ENCODE assay signal across 8 cellular contexts in the genomic region with DNA sequence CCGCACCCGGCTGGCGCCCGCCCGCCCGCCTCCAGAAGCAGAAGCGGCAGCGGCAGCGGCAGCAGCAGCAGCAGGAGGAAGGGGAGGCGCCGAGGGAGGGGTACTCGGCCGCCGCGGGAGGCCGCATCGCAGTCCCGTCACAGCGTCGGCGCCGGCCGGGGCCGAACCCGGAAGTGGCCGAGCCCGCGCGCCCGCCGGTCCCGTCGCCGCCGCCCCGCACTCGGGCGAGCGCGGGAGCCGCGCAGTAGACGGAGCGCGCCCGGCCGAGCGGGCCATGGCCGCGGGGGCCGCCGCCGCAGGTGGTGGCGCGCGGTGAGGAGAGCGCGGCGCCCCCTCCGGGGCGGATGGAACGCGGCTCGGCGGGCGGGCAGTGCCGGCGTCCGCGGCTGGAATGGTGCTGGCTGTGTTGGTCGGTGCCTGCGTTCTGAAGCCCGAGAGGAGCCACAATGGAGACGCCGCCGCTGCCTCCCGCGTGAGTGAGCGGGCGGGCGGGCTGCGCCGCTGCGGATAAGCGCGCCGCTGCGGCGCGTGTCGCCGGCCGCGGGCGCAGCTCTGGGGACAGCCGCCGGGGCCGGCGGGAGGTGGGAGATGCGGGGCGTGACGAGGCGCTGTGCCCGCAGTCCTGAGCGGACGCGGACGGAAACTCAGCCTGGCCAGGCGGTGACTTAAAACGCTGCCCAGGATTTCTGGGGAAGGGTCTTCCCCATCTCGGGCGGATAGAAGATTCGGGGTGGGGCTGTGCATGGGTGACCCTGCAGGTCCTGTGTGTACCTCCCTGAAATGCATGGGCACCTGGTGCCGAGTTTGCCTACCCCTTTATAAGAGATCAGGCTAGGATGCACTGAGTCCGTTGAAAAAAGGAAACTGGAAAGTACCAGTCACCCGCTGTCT. TPM values are rescaled to one million over a fixed set of nuclear protein-coding genes. Genes with fewer than 3 reads are reported as not detected.
A peak's percentile ranks its signal among the peaks of the same experiment; 100 is the strongest.
DNase-seq lines count a peak whose midpoint lies in the region; ATAC-seq and TF ChIP-seq lines count a peak whose summit lies in the region.

A gene with protein sequence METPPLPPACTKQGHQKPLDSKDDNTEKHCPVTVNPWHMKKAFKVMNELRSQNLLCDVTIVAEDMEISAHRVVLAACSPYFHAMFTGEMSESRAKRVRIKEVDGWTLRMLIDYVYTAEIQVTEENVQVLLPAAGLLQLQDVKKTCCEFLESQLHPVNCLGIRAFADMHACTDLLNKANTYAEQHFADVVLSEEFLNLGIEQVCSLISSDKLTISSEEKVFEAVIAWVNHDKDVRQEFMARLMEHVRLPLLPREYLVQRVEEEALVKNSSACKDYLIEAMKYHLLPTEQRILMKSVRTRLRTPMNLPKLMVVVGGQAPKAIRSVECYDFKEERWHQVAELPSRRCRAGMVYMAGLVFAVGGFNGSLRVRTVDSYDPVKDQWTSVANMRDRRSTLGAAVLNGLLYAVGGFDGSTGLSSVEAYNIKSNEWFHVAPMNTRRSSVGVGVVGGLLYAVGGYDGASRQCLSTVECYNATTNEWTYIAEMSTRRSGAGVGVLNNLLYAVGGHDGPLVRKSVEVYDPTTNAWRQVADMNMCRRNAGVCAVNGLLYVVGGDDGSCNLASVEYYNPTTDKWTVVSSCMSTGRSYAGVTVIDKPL (plus strand): TSS at position 131 of the 891 bp plus-strand sequence. CDS start 316 bp downstream, at position 447.

- H3K9me3 ChIP-seq in liver (ENCODE audit: control insufficient read depth in 4 of 4, low read length in 3 of 4) = no peaks in the 10 kb centered on the region

- in situ Hi-C loops in ACHN (cut with HindIII; ENCODE audit: low pct_ligation_motif_present, low pct_unique_long_range_greater_than_20kb, low sequenced_read_pairs) = no loop called here

- H3K9me3 Mint-ChIP-seq in activated CD4-positive, alpha-beta T cell treated with anti-CD3 and anti-CD28 coated beads, Interleukin-2, amount 10 ng/mL, durations not matched to agents 24 days and 14 days = no peaks in the 10 kb centered on the region

- TF ChIP-seq RAD21 in liver (IDR thresholded peaks at IDR 0.05) = peak in 1 of 2 donors; percentile 29

- under 1% methylated on average over 115 of the region's 116 CpGs for WGBS in liver

- peak within 1 kb of the TSS; percentile 90 to 99 (median 92) for H3K4me3 ChIP-seq in liver (ENCODE audit: low read depth in 1 of 3, low read length in 3 of 3)

- DNase-seq in ACHN (peak; percentile 72), NCI-H226 (peak; percentile 57), dermis blood vessel endothelial cell (peak; percentile 87)
- DNase-seq in activated CD4-positive, alpha-beta T cell treated with anti-CD3 and anti-CD28 coated beads, Interleukin-2, amount 10 ng/mL, durations not matched to agents 24 days and 14 days = peak; percentile 93
- DNase-seq in stimulated activated CD4-positive, alpha-beta T cell treated with anti-CD3 and anti-CD28 coated beads, Interleukin-4, amount 100 ng/mL, for 24 hours = peak; percentile 68

- no peaks in the 10 kb centered on the region for H3K27me3 Mint-ChIP-seq in activated CD4-positive, alpha-beta T cell treated with anti-CD3 and anti-CD28 coated beads, Interleukin-2, amount 10 ng/mL, durations not matched to agents 24 days and 14 days

- no peak for TF ChIP-seq CTCF in liver (IDR thresholded peaks at IDR 0.05; ENCODE audit: low read depth, low read length, missing input control)

- H3K27ac Mint-ChIP-seq in activated CD4-positive, alpha-beta T cell treated with anti-CD3 and anti-CD28 coated beads, Interleukin-2, amount 10 ng/mL, durations not matched to agents 24 days and 14 days = peak within 1 kb of the TSS; percentile 90

- intact Hi-C loops in activated CD4-positive, alpha-beta T cell treated with anti-CD3 and anti-CD28 coated beads, Interleukin-2, amount 10 ng/mL, durations not matched to agents 24 days and 14 days (cut with micrococcal nuclease) = loop anchor here (1.0 to 10.0 kb wide), 4 partner anchors 47 to 120 kb away; partner anchors contain the start of genes MSMO1 and TMEM192

- peak within 1 kb of the TSS; percentile 67 to 85 for H3K27ac ChIP-seq in liver (ENCODE audit: low read depth in 1 of 2, low read length in 2 of 2)

- H3K4me1 Mint-ChIP-seq in activated CD4-positive, alpha-beta T cell treated with anti-CD3 and anti-CD28 coated beads, Interleukin-2, amount 10 ng/mL, durations not matched to agents 24 days and 14 days = peaks cover 63% of the 10 kb centered on the region

- H3K9ac ChIP-seq in liver (ENCODE audit: low read depth in 1 of 2, low read length in 2 of 2) = peak within 1 kb of the TSS; percentile 47 to 83

- no peaks in the 10 kb centered on the region for H3K27me3 ChIP-seq in liver (ENCODE audit: control insufficient read depth in 4 of 4, insufficient read depth in 4 of 4, low read length in 3 of 4)

- ATAC-seq in GM18517 (IDR thresholded peaks at IDR 0.05; ENCODE audit: unreplicated experiment) (peak; percentile 77), HG03039 (IDR thresholded peaks at IDR 0.05; ENCODE audit: unreplicated experiment) (peak; percentile 91)

- peak within 1 kb of the TSS; percentile 93 for H3K4me3 Mint-ChIP-seq in activated CD4-positive, alpha-beta T cell treated with anti-CD3 and anti-CD28 coated beads, Interleukin-2, amount 10 ng/mL, durations not matched to agents 24 days and 14 days

- H3K36me3 ChIP-seq in liver (ENCODE audit: control insufficient read depth in 4 of 4, insufficient read depth in 3 of 4, low read depth in 1 of 4, low read length in 3 of 4) = no peaks in the 10 kb centered on the region

- H3K4me1 ChIP-seq in liver (ENCODE audit: control insufficient read depth in 4 of 4, insufficient read depth in 4 of 4, low read length in 3 of 4) = peaks cover 10 to 45% (median 32%) of the 10 kb centered on the region in 4 donors

- peaks cover 22% of the 10 kb centered on the region for H3K36me3 Mint-ChIP-seq in activated CD4-positive, alpha-beta T cell treated with anti-CD3 and anti-CD28 coated beads, Interleukin-2, amount 10 ng/mL, durations not matched to agents 24 days and 14 days (ENCODE audit: low read depth)

TF ChIP-seq in liver, 16 proteins besides CTCF, POLR2A, EP300 and RAD21:
- TF ChIP-seq HNF4G (IDR thresholded peaks at IDR 0.05) (no peak), YY1 (IDR thresholded peaks at IDR 0.05) (no peak), FOXA2 (IDR thresholded peaks at IDR 0.05) (no peak), RXRA (IDR thresholded peaks at IDR 0.05) (no peak), FOXA1 (IDR thresholded peaks at IDR 0.05) (no peak), HNF4A (conservative IDR thresholded peaks at IDR 0.05) (no peak), ZBTB33 (IDR thresholded peaks at IDR 0.05) (no peak), NR2F2 (IDR thresholded peaks at IDR 0.05) (no peak), SP1 (IDR thresholded peaks at IDR 0.05) (no peak), EGR1 (IDR thresholded peaks at IDR 0.05; ENCODE audit: low read depth in 2 of 2) (no peak), GABPA (IDR thresholded peaks at IDR 0.05 in 1 of 2, conservative IDR thresholded peaks at IDR 0.05 in 1 of 2) (no peak)
- TF ChIP-seq, protein P1, sequence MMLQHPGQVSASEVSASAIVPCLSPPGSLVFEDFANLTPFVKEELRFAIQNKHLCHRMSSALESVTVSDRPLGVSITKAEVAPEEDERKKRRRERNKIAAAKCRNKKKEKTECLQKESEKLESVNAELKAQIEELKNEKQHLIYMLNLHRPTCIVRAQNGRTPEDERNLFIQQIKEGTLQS (IDR thresholded peaks at IDR 0.05) = no peak
- TF ChIP-seq, protein P2, sequence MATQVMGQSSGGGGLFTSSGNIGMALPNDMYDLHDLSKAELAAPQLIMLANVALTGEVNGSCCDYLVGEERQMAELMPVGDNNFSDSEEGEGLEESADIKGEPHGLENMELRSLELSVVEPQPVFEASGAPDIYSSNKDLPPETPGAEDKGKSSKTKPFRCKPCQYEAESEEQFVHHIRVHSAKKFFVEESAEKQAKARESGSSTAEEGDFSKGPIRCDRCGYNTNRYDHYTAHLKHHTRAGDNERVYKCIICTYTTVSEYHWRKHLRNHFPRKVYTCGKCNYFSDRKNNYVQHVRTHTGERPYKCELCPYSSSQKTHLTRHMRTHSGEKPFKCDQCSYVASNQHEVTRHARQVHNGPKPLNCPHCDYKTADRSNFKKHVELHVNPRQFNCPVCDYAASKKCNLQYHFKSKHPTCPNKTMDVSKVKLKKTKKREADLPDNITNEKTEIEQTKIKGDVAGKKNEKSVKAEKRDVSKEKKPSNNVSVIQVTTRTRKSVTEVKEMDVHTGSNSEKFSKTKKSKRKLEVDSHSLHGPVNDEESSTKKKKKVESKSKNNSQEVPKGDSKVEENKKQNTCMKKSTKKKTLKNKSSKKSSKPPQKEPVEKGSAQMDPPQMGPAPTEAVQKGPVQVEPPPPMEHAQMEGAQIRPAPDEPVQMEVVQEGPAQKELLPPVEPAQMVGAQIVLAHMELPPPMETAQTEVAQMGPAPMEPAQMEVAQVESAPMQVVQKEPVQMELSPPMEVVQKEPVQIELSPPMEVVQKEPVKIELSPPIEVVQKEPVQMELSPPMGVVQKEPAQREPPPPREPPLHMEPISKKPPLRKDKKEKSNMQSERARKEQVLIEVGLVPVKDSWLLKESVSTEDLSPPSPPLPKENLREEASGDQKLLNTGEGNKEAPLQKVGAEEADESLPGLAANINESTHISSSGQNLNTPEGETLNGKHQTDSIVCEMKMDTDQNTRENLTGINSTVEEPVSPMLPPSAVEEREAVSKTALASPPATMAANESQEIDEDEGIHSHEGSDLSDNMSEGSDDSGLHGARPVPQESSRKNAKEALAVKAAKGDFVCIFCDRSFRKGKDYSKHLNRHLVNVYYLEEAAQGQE (IDR thresholded peaks at IDR 0.05) = no peak

RNA-seq across cellular contexts. Expression of the gene that starts here (rescaled TPM):
- total RNA-seq in activated CD4-positive, alpha-beta T cell treated with anti-CD3 and anti-CD28 coated beads, Interleukin-2, amount 10 ng/mL, durations not matched to agents 24 days and 14 days = 39.5 and 42.7 TPM in 2 replicates
- total RNA-seq in dermis blood vessel endothelial cell = 35.6 and 45.3 TPM in 2 replicates
- total RNA-seq in liver = 10 to 100 TPM in 1 of 2 donors, 1 to 10 TPM in 1; 10.0 to 37.9 TPM
- polyA plus RNA-seq in liver = 10 to 100 TPM; 11.4 to 15.8 TPM

Comparison
In these comparisons a context has a peak if more than half of its experiments do, and no peak if none do; other contexts are left out.
1. Peak in every context shown above with its lines: DNase-seq, ATAC-seq, H3K4me3 ChIP-seq and H3K27ac ChIP-seq.